In genomic region chr21:29299906-29300546, GRCh38 we compare ENCODE assay signal across 1 cellular context.
TF ChIP-seq lines count a peak whose summit lies in the region.

No MANE protein-coding gene starts in this region.

TF ChIP-seq in K562, 482 proteins besides CTCF, POLR2A, EP300 and RAD21 (continued from another document and continues in another):
- TF ChIP-seq HMBOX1 (IDR thresholded peaks at IDR 0.05) (peak; percentile 98), POLR2AphosphoS5 (IDR thresholded peaks at IDR 0.05; ENCODE audit: control insufficient read depth, insufficient read depth, low read depth, low read length) (peak; percentile 63), SMARCA4 (IDR thresholded peaks at IDR 0.05) (peak; percentile 76), ZNF398 (CRISPR knock-in tag; IDR thresholded peaks at IDR 0.05) (no peak), CXXC5 (CRISPR knock-in tag; IDR thresholded peaks at IDR 0.05) (peak; percentile 20), NFYB (IDR thresholded peaks at IDR 0.05; ENCODE audit: extremely low read depth, insufficient read length) (peak; percentile 43), ZNF318 (IDR thresholded peaks at IDR 0.05; ENCODE audit: borderline replicate concordance in 1 of 2, low read depth in 1 of 2) (peak in 1 of 2 experiments; percentile 99; a peak in 2 of 4 replicates), THAP12 (CRISPR knock-in tag; IDR thresholded peaks at IDR 0.05) (no peak), TRIM24 (IDR thresholded peaks at IDR 0.05) (peak in 1 of 2 experiments; percentile 52; a peak in 2 of 4 replicates), FOXJ2 (tag; IDR thresholded peaks at IDR 0.05) (no peak), TBP (optimal IDR thresholded peaks at IDR 0.05; ENCODE audit: low read depth, low read length) (peak; percentile 73), ESRRA (IDR thresholded peaks at IDR 0.05; ENCODE audit: borderline replicate concordance, low read depth) (peak; percentile 53; the same call in 1 of the 2 replicates), JUND (IDR thresholded peaks at IDR 0.05; ENCODE audit: borderline replicate concordance, low read depth, low read length) (peak; percentile 88), JUND (tag; IDR thresholded peaks at IDR 0.05; ENCODE audit: borderline replicate concordance, low read depth, low read length) (peak; percentile 92), MLLT1 (IDR thresholded peaks at IDR 0.05) (0 out of 4 replicates have a peak, but pooled peaks of 1 of the 2 experiments have one; percentile 9), SPI1 (IDR thresholded peaks at IDR 0.05; ENCODE audit: borderline replicate concordance, low read depth, low read length) (peak; percentile 64), SRSF3 (IDR thresholded peaks at IDR 0.05; ENCODE audit: insufficient read depth, low read length) (no peak), SFPQ (IDR thresholded peaks at IDR 0.05; ENCODE audit: low read depth, low read length) (no peak), E2F1 (CRISPR knock-in tag; IDR thresholded peaks at IDR 0.05) (no peak), ZNF324 (CRISPR knock-in tag; IDR thresholded peaks at IDR 0.05) (no peak), ATF3 (IDR thresholded peaks at IDR 0.05) (peak; percentile 93), ATF3 (CRISPR knock-in tag; conservative IDR thresholded peaks at IDR 0.05) (peak; percentile 69; the same call in 1 of the 2 replicates), MYC (IDR thresholded peaks at IDR 0.05; ENCODE audit: low read depth, low read length) (peak; percentile 68), MYC (CRISPR knock-in tag; IDR thresholded peaks at IDR 0.05; ENCODE audit: borderline replicate concordance, low read depth) (no peak), OTX1 (CRISPR knock-in tag; IDR thresholded peaks at IDR 0.05) (peak; percentile 5; the same call in 1 of the 2 replicates), ID3 (CRISPR knock-in tag; IDR thresholded peaks at IDR 0.05) (no peak), ID3 (tag; IDR thresholded peaks at IDR 0.05) (peak; percentile 67; the same call in 1 of the 2 replicates), RUNX1 (IDR thresholded peaks at IDR 0.05; ENCODE audit: low read depth) (no peak), HDAC1 (IDR thresholded peaks at IDR 0.05) (peak in 1 of 2 experiments; percentile 85; a peak in 2 of 4 replicates), ZNF655 (CRISPR knock-in tag; IDR thresholded peaks at IDR 0.05) (no peak), NFIC (IDR thresholded peaks at IDR 0.05) (no peak), MITF (IDR thresholded peaks at IDR 0.05) (peak; percentile 78; the same call in 1 of the 2 replicates)
